In the genomic region with DNA sequence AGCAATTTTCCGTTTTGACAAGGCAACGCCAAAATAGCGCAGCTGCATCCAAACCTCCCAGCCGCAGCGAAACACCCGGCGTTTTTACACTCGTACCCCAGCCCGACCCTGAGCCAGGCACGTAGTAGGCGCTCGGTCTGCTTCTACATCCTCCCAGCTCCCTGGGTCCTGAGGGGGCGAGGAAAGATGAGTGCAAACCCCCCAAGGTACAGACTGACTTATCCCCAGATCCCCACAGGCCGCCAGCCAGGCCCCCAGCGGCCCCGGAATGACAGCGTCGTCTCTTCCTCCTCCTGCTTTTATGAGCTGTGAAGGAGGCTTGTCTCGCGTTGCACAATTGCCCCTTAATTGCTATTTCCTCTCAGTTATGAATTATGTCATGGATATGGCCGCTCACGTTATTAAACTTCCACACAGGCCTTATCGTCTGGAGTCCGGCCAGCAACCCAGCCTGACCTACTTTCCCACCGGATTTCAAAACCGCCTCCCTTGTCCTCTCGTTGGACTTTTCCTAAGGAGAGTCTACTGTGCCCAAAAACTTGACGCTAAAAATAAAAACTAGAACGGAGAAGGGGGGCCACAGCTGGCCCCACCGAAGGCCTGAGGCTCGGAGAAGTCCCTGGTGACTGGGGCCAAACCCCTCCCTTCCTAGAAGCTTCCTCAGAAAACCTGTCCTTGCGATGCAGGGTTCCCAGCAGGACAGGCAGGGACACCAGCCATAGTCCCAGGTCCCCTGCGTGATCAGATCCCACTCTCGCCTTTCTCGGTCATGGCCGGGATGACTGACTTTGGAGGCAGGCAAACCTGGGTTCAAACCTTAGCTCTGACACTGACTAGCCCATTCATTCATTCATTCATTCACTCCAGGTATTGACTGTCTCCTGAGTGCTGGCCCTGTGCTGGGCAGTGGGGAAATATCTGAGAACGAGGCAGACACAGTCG, we compare ENCODE assay signal across 9 cellular contexts.
A peak's percentile ranks its signal among the peaks of the same experiment; 100 is the strongest.
DNase-seq lines count a peak whose midpoint lies in the region; ATAC-seq, FAIRE-seq and TF ChIP-seq lines count a peak whose summit lies in the region.
"Had no signal": no experiment of that assay in that cellular context is flagged by ENCODE, and none has a peak within 500 bp of the region (broad histone marks: within the 10 kb centered on the region; RNA-seq: fewer than 3 reads in every experiment).

No MANE protein-coding gene starts in this region.

- peaks cover 51 to 81% (median 68%) of the 10 kb centered on the region in 10 experiments for H3K4me1 ChIP-seq in BLaER1 treated with 17β-estradiol and CSF1 and Interleukin-3, amounts not matched to agents 10 nM and 100 nM
- H3K4me1 ChIP-seq in endothelial cell of umbilical vein (ENCODE audit: control insufficient read depth, extremely low read depth, insufficient read depth, low read length) (peaks cover 24% of the 10 kb centered on the region), osteoblast (ENCODE audit: insufficient read depth, low read length) (peaks cover 12% of the 10 kb centered on the region)

- dilution Hi-C loops in endothelial cell of umbilical vein (cut with MboI; ENCODE audit: extremely low pct_ligation_motif_present, low sequenced_read_pairs): no loop called here

- H3K27ac Mint-ChIP-seq in endothelial cell (ENCODE audit: unreplicated experiment): no peak overlapping the region

- H3K9ac ChIP-seq in BLaER1 treated with 17β-estradiol and CSF1 and Interleukin-3, amounts not matched to agents 10 nM and 100 nM: peak overlapping the region in 3 of 11 experiments; percentile 1 to 27 (median 2); a peak in 3 of 22 replicates
- H3K9ac ChIP-seq in endothelial cell of umbilical vein (replicated peaks; ENCODE audit: extremely low read depth, insufficient read depth, low read length): no peak overlapping the region

- no peaks in the 10 kb centered on the region for H3K9me1 ChIP-seq in endothelial cell of umbilical vein (replicated peaks; ENCODE audit: control insufficient read depth, extremely low read depth, insufficient read depth, low read length)

- ATAC-seq in HG02938 (IDR thresholded peaks at IDR 0.05; ENCODE audit: unreplicated experiment): no peak
- ATAC-seq in HG03025 (IDR thresholded peaks at IDR 0.05; ENCODE audit: low FRiP score, unreplicated experiment): no peak

- no peak for TF ChIP-seq POLR2A in endothelial cell of umbilical vein (IDR thresholded peaks at IDR 0.05; ENCODE audit: low read depth, low read length)

- H3K4me3 ChIP-seq in BLaER1 treated with 17β-estradiol and CSF1 and Interleukin-3, amounts not matched to agents 10 nM and 100 nM: no peak overlapping the region
- H3K4me3 ChIP-seq in endothelial cell of umbilical vein (replicated peaks in 1 of 3; ENCODE audit: insufficient read depth in 1 of 3, low read depth in 1 of 3, low read length in 3 of 3): no peak overlapping the region
- peak overlapping the region; percentile 42 for H3K4me3 ChIP-seq in osteoblast (ENCODE audit: insufficient read depth, low read length)

- no peaks in the 10 kb centered on the region for H3K9me3 ChIP-seq in BLaER1 treated with 17β-estradiol and CSF1 and Interleukin-3, amounts not matched to agents 10 nM and 100 nM (replicated peaks in 1 of 11)
- H3K9me3 ChIP-seq in endothelial cell of umbilical vein (replicated peaks; ENCODE audit: control insufficient read depth, insufficient read depth, low read length) (no peaks in the 10 kb centered on the region), osteoblast (ENCODE audit: low read depth, low read length) (no peaks in the 10 kb centered on the region)

- H4K20me1 ChIP-seq in BLaER1 treated with 17β-estradiol and CSF1 and Interleukin-3, amounts not matched to agents 10 nM and 100 nM: no peaks in the 10 kb centered on the region
- H4K20me1 ChIP-seq in endothelial cell of umbilical vein (replicated peaks; ENCODE audit: control insufficient read depth, extremely low read depth, insufficient read depth, low read length) (no peaks in the 10 kb centered on the region), osteoblast (ENCODE audit: insufficient read depth, low read length) (no peaks in the 10 kb centered on the region)

- peaks cover 4% of the 10 kb centered on the region for H3K36me3 Mint-ChIP-seq in endothelial cell (ENCODE audit: low read depth, unreplicated experiment)

- H3K4me3 Mint-ChIP-seq in endothelial cell (ENCODE audit: unreplicated experiment): no peak overlapping the region

- H3K4me1 Mint-ChIP-seq in endothelial cell (ENCODE audit: unreplicated experiment): peaks cover 40% of the 10 kb centered on the region

- intact Hi-C loops in endothelial cell of umbilical vein (cut with micrococcal nuclease): loop anchor here (2.0 to 5.0 kb wide), 2 partner anchors 189 to 203 kb away; a partner anchor contains a TSS

- FAIRE-seq in endothelial cell of umbilical vein (lab: Jason Lieb, UNC): peak; percentile 68
- FAIRE-seq: GM18507 had no signal

- peaks cover 5% of the 10 kb centered on the region for H3K27me3 Mint-ChIP-seq in endothelial cell (ENCODE audit: unreplicated experiment)

- H3K27ac ChIP-seq in BLaER1 treated with 17β-estradiol and CSF1 and Interleukin-3, amounts not matched to agents 10 nM and 100 nM: peak overlapping the region in 3 of 11 experiments; percentile 4 to 29 (median 17); a peak in 7 of 22 replicates
- H3K27ac ChIP-seq in endothelial cell of umbilical vein (ENCODE audit: insufficient read depth, low read depth, low read length) (no peak overlapping the region), osteoblast (ENCODE audit: low read depth, low read length) (peak overlapping the region; percentile 64)

- peak; percentile 39 for DNase-seq in NCI-H2029 treated with DMSO at 0.1 percent for 48 hours (lab: John Stamatoyannopoulos, UW)
- DNase-seq in endothelial cell of umbilical vein (ENCODE audit: low read depth, low spot score): peak; percentile 78
- no peak for DNase-seq in osteoblast (ENCODE audit: insufficient read length, low spot score, missing footprints)
- no peak for DNase-seq in endothelial cell (ENCODE audit: low spot score)
- no peak for DNase-seq in OCI-M2 (lab: John Stamatoyannopoulos, UW; ENCODE audit: unreplicated experiment)

- H2AFZ ChIP-seq in endothelial cell of umbilical vein (ENCODE audit: low read depth, low read length) (peak overlapping the region; percentile 8), osteoblast (ENCODE audit: low read length) (peak overlapping the region; percentile 60)

- POLR2A ChIA-PET in endothelial cell of umbilical vein (lab: Charles Lee): no interaction called here

- no peaks in the 10 kb centered on the region for H3K9me3 Mint-ChIP-seq in endothelial cell (ENCODE audit: unreplicated experiment)

- no peaks in the 10 kb centered on the region for H3K36me3 ChIP-seq in BLaER1 treated with 17β-estradiol and CSF1 and Interleukin-3, amounts not matched to agents 10 nM and 100 nM
- no peaks in the 10 kb centered on the region for H3K36me3 ChIP-seq in endothelial cell of umbilical vein (ENCODE audit: control insufficient read depth in 2 of 2, extremely low read depth in 1 of 2, insufficient read depth in 2 of 2, low read length in 2 of 2)
- no peaks in the 10 kb centered on the region for H3K36me3 ChIP-seq in osteoblast (ENCODE audit: insufficient read depth, low read length)

- TF ChIP-seq CTCF in endothelial cell of umbilical vein (IDR thresholded peaks at IDR 0.05; ENCODE audit: extremely low read depth in 1 of 2, insufficient read depth in 1 of 2, low read depth in 1 of 2, low read length in 2 of 2): no peak
- TF ChIP-seq CTCF in osteoblast (IDR thresholded peaks at IDR 0.05; ENCODE audit: extremely low read depth, low read depth, low read length): no peak
- TF ChIP-seq CTCF in endothelial cell (IDR thresholded peaks at IDR 0.05; ENCODE audit: unreplicated experiment): no peak

- H3K27me3 ChIP-seq in BLaER1 treated with 17β-estradiol and CSF1 and Interleukin-3, amounts not matched to agents 10 nM and 100 nM: no peaks in the 10 kb centered on the region
- H3K27me3 ChIP-seq in endothelial cell of umbilical vein (ENCODE audit: control insufficient read depth in 2 of 2, insufficient read depth in 2 of 2, low read length in 2 of 2): peaks cover 0 to 5% of the 10 kb centered on the region in 2 experiments
- no peaks in the 10 kb centered on the region for H3K27me3 ChIP-seq in osteoblast (ENCODE audit: insufficient read depth, low read length)

- no TSS peak for BruUV-seq in endothelial cell of umbilical vein (replicated peaks; lab: Mats Ljungman, UMichigan)

- CTCF ChIA-PET in endothelial cell of umbilical vein (lab: Charles Lee): interaction anchor here (0.6 to 1.1 kb wide), 2 partner anchors 12 to 209 kb away, joined by 3 to 5 read pairs; no protein-coding TSS in a partner anchor

- H3K79me2 ChIP-seq in endothelial cell of umbilical vein (ENCODE audit: control insufficient read depth, insufficient read depth, low read length): no peaks in the 10 kb centered on the region
- no peaks in the 10 kb centered on the region for H3K79me2 ChIP-seq in osteoblast (ENCODE audit: insufficient read depth, low read length)

- peak overlapping the region in 10 of 11 experiments; percentile 31 to 67 (median 44); a peak in 16 of 22 replicates for H3K4me2 ChIP-seq in BLaER1 treated with 17β-estradiol and CSF1 and Interleukin-3, amounts not matched to agents 10 nM and 100 nM
- peak overlapping the region; percentile 0 for H3K4me2 ChIP-seq in endothelial cell of umbilical vein (ENCODE audit: insufficient read depth, low read length)
- H3K4me2 ChIP-seq in osteoblast (ENCODE audit: insufficient read depth, low read length): peak overlapping the region; percentile 66

TF ChIP-seq in endothelial cell of umbilical vein, 7 proteins besides CTCF, POLR2A, EP300 and RAD21:
- TF ChIP-seq MYC (IDR thresholded peaks at IDR 0.05; ENCODE audit: low read depth, low read length): no peak
- TF ChIP-seq GATA2 (IDR thresholded peaks at IDR 0.05; ENCODE audit: insufficient read depth, insufficient read length, low read depth, low read length): peak; percentile 19
- TF ChIP-seq POLR2AphosphoS5 (IDR thresholded peaks at IDR 0.05; ENCODE audit: insufficient read depth, low read depth, low read length): no peak

Comparison
In these comparisons a context has a peak if more than half of its experiments do, and no peak if none do; other contexts are left out.
1. H3K4me2 ChIP-seq: peak in every context shown above with its lines; median percentile 66 in osteoblast; 44 in BLaER1 treated with 17β-estradiol and CSF1 and Interleukin-3, amounts not matched to agents 10 nM and 100 nM; 0 in endothelial cell of umbilical vein.
2. DNase-seq: peak in NCI-H2029 treated with DMSO at 0.1 percent for 48 hours (single experiment) and endothelial cell of umbilical vein (single experiment); none in osteoblast (single experiment), endothelial cell (single experiment) and OCI-M2 (single experiment).